ENCODE assay signal across 9 cellular contexts in the genomic region with DNA sequence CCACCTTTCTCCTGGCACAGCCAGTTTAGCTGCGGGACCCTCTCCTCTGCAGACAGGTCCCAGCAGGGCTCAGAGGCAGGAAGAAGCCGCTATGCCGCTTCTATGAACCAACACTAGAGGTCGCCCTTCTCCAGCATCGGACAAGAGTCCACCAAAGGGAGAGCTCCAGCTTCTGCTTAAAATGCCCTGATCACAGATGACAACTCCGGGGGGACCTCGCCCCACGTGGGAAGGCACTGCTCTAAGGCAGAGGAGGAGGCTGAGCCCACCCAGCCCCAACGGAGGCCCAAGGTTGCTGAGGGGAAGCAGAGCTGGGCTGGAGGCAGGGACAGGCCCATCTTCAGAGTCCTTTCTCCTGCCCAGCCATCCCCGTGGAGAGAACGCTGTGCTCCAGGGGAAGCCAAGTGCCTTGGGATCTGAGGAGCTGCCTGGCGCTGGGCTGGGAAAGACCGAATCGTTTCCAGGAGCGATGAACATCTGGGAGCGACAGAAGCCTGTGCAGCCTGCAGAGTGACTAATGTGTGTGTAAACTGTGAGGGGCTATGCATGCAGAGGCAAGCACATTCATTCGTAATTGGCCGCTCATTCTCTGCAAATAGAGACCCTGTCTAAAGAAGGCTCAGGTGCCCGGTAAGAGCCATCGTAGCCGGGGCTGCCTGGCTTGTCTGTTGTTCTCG. TPM values are rescaled to one million over a fixed set of nuclear protein-coding genes. Genes with fewer than 3 reads are reported as not detected.
DNase-seq lines count a peak whose midpoint lies in the region; ATAC-seq and TF ChIP-seq lines count a peak whose summit lies in the region.
"Had no signal": no experiment of that assay in that cellular context is flagged by ENCODE, and none has a peak within 500 bp of the region (broad histone marks: within the 10 kb centered on the region; RNA-seq: fewer than 3 reads in every experiment).

No MANE protein-coding gene starts in this region.

- H3K4me1 Mint-ChIP-seq in activated T-helper 17 cell treated with anti-CD3 and anti-CD28 coated beads, Interleukin-2, amount 50 U/mL, for 72 hours: peaks cover 6% of the 10 kb centered on the region

- H3K9me3 Mint-ChIP-seq in activated T-helper 17 cell treated with anti-CD3 and anti-CD28 coated beads, Interleukin-2, amount 50 U/mL, for 72 hours: no peaks in the 10 kb centered on the region
- H3K9me3 Mint-ChIP-seq: IgD-negative memory B cell had no signal

- H3K27me3 ChIP-seq in MG63 (no peaks in the 10 kb centered on the region), uterus (no peaks in the 10 kb centered on the region)

- no peaks in the 10 kb centered on the region for H3K9me3 ChIP-seq in MG63
- no peaks in the 10 kb centered on the region for H3K9me3 ChIP-seq in uterus

- no peak for TF ChIP-seq POLR2A in uterus (IDR thresholded peaks at IDR 0.05)

- peak; percentile 64 for DNase-seq in MG63
- DNase-seq in germinal center (ENCODE audit: low spot score): peak; percentile 84
- peak; percentile 57 to 96 (median 77) for DNase-seq in posterior cingulate gyrus
- DNase-seq in uterus: peak; percentile 72
- no peak for DNase-seq in midbrain (lab: John Stamatoyannopoulos, UW)

- TF ChIP-seq CTCF in C4-2B (conservative IDR thresholded peaks at IDR 0.05) (peak; percentile 99), uterus (IDR thresholded peaks at IDR 0.05) (peak; percentile 78 to 83 (median 80))

- H3K4me1 ChIP-seq in uterus: no peaks in the 10 kb centered on the region

- no peak overlapping the region for H3K27ac Mint-ChIP-seq in activated T-helper 17 cell treated with anti-CD3 and anti-CD28 coated beads, Interleukin-2, amount 50 U/mL, for 72 hours

- intact Hi-C loops in posterior cingulate gyrus (cut with DNase I): no loop called here
- intact Hi-C loops in uterus (cut with DNase I; ENCODE audit: low total_unique reads): no loop called here

- no peaks in the 10 kb centered on the region for H3K27me3 Mint-ChIP-seq in activated T-helper 17 cell treated with anti-CD3 and anti-CD28 coated beads, Interleukin-2, amount 50 U/mL, for 72 hours

- H3K4me3 ChIP-seq in MG63: no peak overlapping the region
- H3K4me3 ChIP-seq in uterus: no peak overlapping the region

- peak; percentile 83 for ATAC-seq in GM21423 (IDR thresholded peaks at IDR 0.05; ENCODE audit: unreplicated experiment)
- peak; percentile 98 for ATAC-seq in activated T-helper 17 cell treated with anti-CD3 and anti-CD28 coated beads, Interleukin-2, amount 50 U/mL, for 72 hours (replicated peaks)

- H3K36me3 ChIP-seq in MG63 (no peaks in the 10 kb centered on the region), uterus (no peaks in the 10 kb centered on the region)

- H3K4me3 Mint-ChIP-seq in activated T-helper 17 cell treated with anti-CD3 and anti-CD28 coated beads, Interleukin-2, amount 50 U/mL, for 72 hours: no peak overlapping the region

- H3K36me3 Mint-ChIP-seq in activated T-helper 17 cell treated with anti-CD3 and anti-CD28 coated beads, Interleukin-2, amount 50 U/mL, for 72 hours (ENCODE audit: low read depth): no peaks in the 10 kb centered on the region

- H3K27ac ChIP-seq in C4-2B (no peak overlapping the region), uterus (no peak overlapping the region)

RNA-seq across cellular contexts. Expression of gene BDH1, which starts 43.5 kb away (rescaled TPM):
- 2.2 and 23.5 TPM in 2 replicates for total RNA-seq in MG63 (2014; rRNA removed; shearing (Covaris generic); ENCODE audit: low replicate concordance)
- 10 to 100 TPM; 82.3 to 89.2 TPM for total RNA-seq in activated T-helper 17 cell treated with anti-CD3 and anti-CD28 coated beads, Interleukin-2, amount 50 U/mL, for 72 hours
- total RNA-seq in uterus: 10 to 100 TPM in 2 of 4 donors, 1 to 10 TPM in 2; 4.4 to 23.1 (median 8.6) TPM
